18 cellular contexts compared by ENCODE assay signal in genomic region chr20:39110819-39111136, GRCh38.
A peak's percentile ranks its signal among the peaks of the same experiment; 100 is the strongest.
DNase-seq lines count a peak whose midpoint lies in the region; ATAC-seq, FAIRE-seq and TF ChIP-seq lines count a peak whose summit lies in the region.
"Had no signal": no experiment of that assay in that cellular context is flagged by ENCODE, and none has a peak within 500 bp of the region (broad histone marks: within the 10 kb centered on the region; RNA-seq: fewer than 3 reads in every experiment).

No MANE protein-coding gene starts in this region.

- POLR2A ChIA-PET in HCT116 (lab: Charles Lee): no interaction called here
- POLR2A ChIA-PET in WTC11 (lab: Charles Lee): no interaction called here
- POLR2A ChIA-PET in activated CD4-positive, alpha-beta T cell treated with anti-CD3 and anti-CD28 coated beads for 36 hours (lab: Charles Lee): no interaction called here

- no peak; the same call in 1 of the 2 replicates for ATAC-seq in HCT116
- ATAC-seq in WTC11: no peak
- ATAC-seq in activated CD4-positive, alpha-beta T cell treated with anti-CD3 and anti-CD28 coated beads for 36 hours: no peak
- no peak for ATAC-seq in HG03159 (IDR thresholded peaks at IDR 0.05; ENCODE audit: unreplicated experiment)

- TF ChIP-seq POLR2A in GM12891 (IDR thresholded peaks at IDR 0.05; ENCODE audit: low read depth, low read length) (no peak), HCT116 (IDR thresholded peaks at IDR 0.05; ENCODE audit: borderline replicate concordance, extremely low read depth, insufficient read depth, insufficient read length) (no peak)

- H3K9ac ChIP-seq in HCT116 (ENCODE audit: low read length): no peak overlapping the region
- H3K9ac ChIP-seq in neural progenitor cell: no peak overlapping the region
- H3K9ac ChIP-seq: GM23248 had no signal

- H3K27me3 ChIP-seq in HCT116 (ENCODE audit: insufficient read depth, low read length): peaks cover 6% of the 10 kb centered on the region; the same call in 1 of the 2 replicates
- H3K27me3 ChIP-seq in neural progenitor cell: no peaks in the 10 kb centered on the region

- no peak for FAIRE-seq in GM12891 (lab: Jason Lieb, UNC)

- intact Hi-C loops in HCT116 (cut with micrococcal nuclease): loop anchor here (5.0 kb wide), 4 partner anchors 1157 to 1852 kb away; no protein-coding TSS in a partner anchor
- intact Hi-C loops in activated CD4-positive, alpha-beta T cell treated with anti-CD3 and anti-CD28 coated beads for 36 hours (cut with DNase I, micrococcal nuclease): no loop called here

- peak overlapping the region; percentile 71; the same call in 1 of the 2 replicates for H3K27ac Mint-ChIP-seq in WTC11
- H3K27ac Mint-ChIP-seq in neural progenitor cell: peak overlapping the region; percentile 27
- no peak overlapping the region for H3K27ac Mint-ChIP-seq in activated CD4-positive, alpha-beta T cell treated with anti-CD3 and anti-CD28 coated beads for 36 hours
- H3K27ac Mint-ChIP-seq: CD4-positive, alpha-beta memory T cell; HFFc6 had no signal

- RAD21 ChIA-PET in HCT116 (lab: Charles Lee; ENCODE audit: low non-redundant PET in 1 of 2, low total read pairs in 2 of 2, uncharacterized antibody in 2 of 2, unreplicated experiment in 2 of 2): no interaction called here

- peaks cover 15% of the 10 kb centered on the region for H3F3A ChIP-seq in neural progenitor cell (ENCODE audit: low read depth)

- BruUV-seq in HCT116 (replicated peaks; lab: Mats Ljungman, UMichigan): no TSS peak

- peak overlapping the region; percentile 26; the same call in 1 of the 2 replicates for H3K4me2 ChIP-seq in HCT116 (ENCODE audit: low read length)
- H3K4me2 ChIP-seq in neural progenitor cell: no peak overlapping the region

- H3K36me3 ChIP-seq in HCT116 (ENCODE audit: control insufficient read depth in 1 of 2, insufficient read depth in 2 of 2, low read length in 2 of 2) (no peaks in the 10 kb centered on the region), neural progenitor cell (no peaks in the 10 kb centered on the region)
- H3K36me3 ChIP-seq: BE2C, HAP-1 had no signal

- H3K36me3 Mint-ChIP-seq in WTC11 (no peaks in the 10 kb centered on the region), neural progenitor cell (no peaks in the 10 kb centered on the region)
- H3K36me3 Mint-ChIP-seq in activated CD4-positive, alpha-beta T cell treated with anti-CD3 and anti-CD28 coated beads for 36 hours (ENCODE audit: low read depth): no peaks in the 10 kb centered on the region
- H3K36me3 Mint-ChIP-seq: CD4-positive, alpha-beta memory T cell had no signal

- H3K79me2 ChIP-seq in HCT116 (ENCODE audit: insufficient read depth, low read length) (no peaks in the 10 kb centered on the region), neural progenitor cell (ENCODE audit: low read depth) (no peaks in the 10 kb centered on the region)

- TF ChIP-seq CTCF in HCT116 (IDR thresholded peaks at IDR 0.05 in 2 of 3, conservative IDR thresholded peaks at IDR 0.05 in 1 of 3; ENCODE audit: borderline replicate concordance in 1 of 3, insufficient read depth in 1 of 3, low read depth in 2 of 3, low read length in 2 of 3): no peak
- TF ChIP-seq CTCF in WTC11 (IDR thresholded peaks at IDR 0.05): no peak
- TF ChIP-seq CTCF in neural progenitor cell (IDR thresholded peaks at IDR 0.05): no peak

- H3K27me3 Mint-ChIP-seq in WTC11 (ENCODE audit: low read depth) (no peaks in the 10 kb centered on the region; the same call in 1 of the 2 replicates), neural progenitor cell (ENCODE audit: insufficient read depth, low read depth) (peaks cover 13% of the 10 kb centered on the region)
- H3K27me3 Mint-ChIP-seq in activated CD4-positive, alpha-beta T cell treated with anti-CD3 and anti-CD28 coated beads for 36 hours: peaks cover 46% of the 10 kb centered on the region

- H3K9me3 ChIP-seq in HCT116 (ENCODE audit: control insufficient read depth in 1 of 2, insufficient read depth in 1 of 2, low read depth in 1 of 2, low read length in 2 of 2): no peaks in the 10 kb centered on the region
- no peaks in the 10 kb centered on the region for H3K9me3 ChIP-seq in neural progenitor cell (ENCODE audit: low read depth)
- H3K9me3 ChIP-seq: BE2C, HAP-1 had no signal

- H3K9me3 Mint-ChIP-seq in WTC11: peaks cover 11% of the 10 kb centered on the region
- no peaks in the 10 kb centered on the region for H3K9me3 Mint-ChIP-seq in neural progenitor cell
- peaks cover 5% of the 10 kb centered on the region for H3K9me3 Mint-ChIP-seq in activated CD4-positive, alpha-beta T cell treated with anti-CD3 and anti-CD28 coated beads for 36 hours (ENCODE audit: low read depth)
- H3K9me3 Mint-ChIP-seq: HFFc6 had no signal

- CTCF ChIA-PET in HCT116 (lab: Charles Lee) (interaction anchor here (1.2 to 1.9 kb wide), 2 partner anchors 154 to 763 kb away, joined by 6 to 7 read pairs; no protein-coding TSS in a partner anchor), WTC11 (lab: Charles Lee) (interaction anchor here (0.9 to 6.8 kb wide), 7 partner anchors 12 to 319 kb away, joined by 3 to 50 read pairs (median 5); no protein-coding TSS in a partner anchor)
- CTCF ChIA-PET in activated CD4-positive, alpha-beta T cell treated with anti-CD3 and anti-CD28 coated beads for 36 hours (lab: Charles Lee): interaction anchor here (0.6 kb wide), 1 partner anchor 471 kb away, joined by 3 read pairs; no protein-coding TSS in a partner anchor

- H2AFZ ChIP-seq in HCT116 (ENCODE audit: low read depth, low read length, poor library complexity, severe bottlenecking): peak overlapping the region; percentile 67
- H2AFZ ChIP-seq in neural progenitor cell (replicated peaks): peak overlapping the region; percentile 65
- H2AFZ ChIP-seq: GM23248 had no signal

- no peak for TF ChIP-seq RAD21 in HCT116 (IDR thresholded peaks at IDR 0.05; ENCODE audit: low read depth)

- H4K20me1 ChIP-seq in HCT116 (ENCODE audit: insufficient read depth) (no peaks in the 10 kb centered on the region), neural progenitor cell (ENCODE audit: low read depth) (no peaks in the 10 kb centered on the region)

- H3K4me3 Mint-ChIP-seq in WTC11 (no peak overlapping the region), neural progenitor cell (no peak overlapping the region)
- no peak overlapping the region for H3K4me3 Mint-ChIP-seq in activated CD4-positive, alpha-beta T cell treated with anti-CD3 and anti-CD28 coated beads for 36 hours
- H3K4me3 Mint-ChIP-seq: CD4-positive, alpha-beta memory T cell; HFFc6 had no signal

- H3K9me2 ChIP-seq in HCT116 (ENCODE audit: insufficient read depth): no peaks in the 10 kb centered on the region

- H3K4me1 Mint-ChIP-seq in WTC11: peaks cover 47% of the 10 kb centered on the region
- peaks cover 11% of the 10 kb centered on the region for H3K4me1 Mint-ChIP-seq in neural progenitor cell
- no peaks in the 10 kb centered on the region for H3K4me1 Mint-ChIP-seq in activated CD4-positive, alpha-beta T cell treated with anti-CD3 and anti-CD28 coated beads for 36 hours
- H3K4me1 Mint-ChIP-seq: CD4-positive, alpha-beta memory T cell had no signal

- H3K4me1 ChIP-seq in HCT116 (ENCODE audit: control insufficient read depth in 1 of 2, insufficient read depth in 2 of 2, low read length in 2 of 2) (peaks cover 27 to 59% of the 10 kb centered on the region in 2 experiments), neural progenitor cell (peaks cover 43% of the 10 kb centered on the region)
- H3K4me1 ChIP-seq: BE2C, HAP-1 had no signal

- H3K27ac ChIP-seq in HCT116 (ENCODE audit: low read depth, low read length) (no peak overlapping the region), neural progenitor cell (no peak overlapping the region)
- H3K27ac ChIP-seq: C4-2B, GM23248 had no signal

- H3K4me3 ChIP-seq in HCT116 (replicated peaks in 1 of 2; ENCODE audit: low read depth in 1 of 2, low read length in 2 of 2): no peak overlapping the region
- H3K4me3 ChIP-seq in neural progenitor cell: no peak overlapping the region
- H3K4me3 ChIP-seq: GM23248, HAP-1 had no signal

- DNase-seq in GM12891 (ENCODE audit: insufficient read length, low spot score): no peak
- no peak for DNase-seq in HCT116 (ENCODE audit: low read depth, low spot score)
- no peak for DNase-seq in WTC11 (ENCODE audit: low spot score)
- no peak for DNase-seq in neural progenitor cell (ENCODE audit: low spot score)
- no peak for DNase-seq in activated CD4-positive, alpha-beta T cell treated with anti-CD3 and anti-CD28 coated beads for 36 hours
- no peak for DNase-seq in AG08396 (ENCODE audit: low spot score)
- DNase-seq: 8988T; ACHN; BE2C; CD4-positive, alpha-beta memory T cell; DMS79; GM23248; HFFc6; IMR-90; KBM-7 had no signal

TF ChIP-seq in GM12891, 5 proteins besides CTCF, POLR2A, EP300 and RAD21:
- TF ChIP-seq POU2F2 (IDR thresholded peaks at IDR 0.05; ENCODE audit: low read depth, low read length) (peak; percentile 88), POLR2AphosphoS5 (IDR thresholded peaks at IDR 0.05; ENCODE audit: low read depth, low read length) (no peak), TAF1 (IDR thresholded peaks at IDR 0.05; ENCODE audit: low read depth, low read length) (no peak), SPI1 (IDR thresholded peaks at IDR 0.05; ENCODE audit: low read depth, low read length) (no peak)
TF ChIP-seq in GM12891: peak in this region for 1.

TF ChIP-seq in HCT116, 20 proteins besides CTCF, POLR2A, EP300 and RAD21 (continues in another document):
- TF ChIP-seq POLR2AphosphoS5 (IDR thresholded peaks at IDR 0.05; ENCODE audit: low read depth, low read length): no peak
- TF ChIP-seq JUND (IDR thresholded peaks at IDR 0.05): no peak

TF ChIP-seq in WTC11, 78 proteins besides CTCF, POLR2A, EP300 and RAD21:
- TF ChIP-seq ZNF232 (CRISPR knock-in tag; IDR thresholded peaks at IDR 0.05): no peak
- TF ChIP-seq ZNF121 (CRISPR knock-in tag; IDR thresholded peaks at IDR 0.05): no peak
- no peak for TF ChIP-seq EMX1 (CRISPR knock-in tag; IDR thresholded peaks at IDR 0.05)
- no peak for TF ChIP-seq SMAD3 (CRISPR knock-in tag; IDR thresholded peaks at IDR 0.05; ENCODE audit: borderline replicate concordance)
- TF ChIP-seq MXD4 (CRISPR knock-in tag; IDR thresholded peaks at IDR 0.05; ENCODE audit: borderline replicate concordance): no peak
- TF ChIP-seq MAX (CRISPR knock-in tag; IDR thresholded peaks at IDR 0.05): no peak
